2 cellular contexts compared by ENCODE assay signal in genomic region chr16:15961557-15962205, GRCh38.
TF ChIP-seq lines count a peak whose summit lies in the region.

No MANE protein-coding gene starts in this region.

TF ChIP-seq in HepG2, 621 proteins besides CTCF, POLR2A, EP300 and RAD21:
- TF ChIP-seq ZNF260 (CRISPR knock-in tag; IDR thresholded peaks at IDR 0.05; ENCODE audit: borderline replicate concordance, low read depth) = no peak
- TF ChIP-seq MAFF (IDR thresholded peaks at IDR 0.05; ENCODE audit: low read depth, low read length) = peak; percentile 37; the same call in 1 of the 2 replicates
- no peak for TF ChIP-seq ZNF713 (CRISPR knock-in tag; IDR thresholded peaks at IDR 0.05)
- TF ChIP-seq ZKSCAN8 (CRISPR knock-in tag; IDR thresholded peaks at IDR 0.05; ENCODE audit: borderline replicate concordance) = peak; percentile 93
- peak in 1 of 2 experiments; percentile 32; a peak in 1 of 4 replicates for TF ChIP-seq MAFK (conservative IDR thresholded peaks at IDR 0.05 in 1 of 2, IDR thresholded peaks at IDR 0.05 in 1 of 2; ENCODE audit: low read length in 2 of 2)

TF ChIP-seq in K562, 482 proteins besides CTCF, POLR2A, EP300 and RAD21:
- TF ChIP-seq JUND (IDR thresholded peaks at IDR 0.05; ENCODE audit: borderline replicate concordance, low read depth, low read length) (no peak), JUND (tag; IDR thresholded peaks at IDR 0.05; ENCODE audit: borderline replicate concordance, low read depth, low read length) (no peak), ZNF316 (IDR thresholded peaks at IDR 0.05) (peak; percentile 63), COPS2 (conservative IDR thresholded peaks at IDR 0.05) (no peak), ZKSCAN8 (CRISPR knock-in tag; IDR thresholded peaks at IDR 0.05) (peak; percentile 83; the same call in 1 of the 2 replicates), JUNB (CRISPR knock-in tag; conservative IDR thresholded peaks at IDR 0.05) (no peak), PHF21A (IDR thresholded peaks at IDR 0.05; ENCODE audit: borderline replicate concordance, low read depth) (no peak)
TF ChIP-seq in K562: peak in this region for 2.
